8 cellular contexts compared by ENCODE assay signal in genomic region chr14:91942946-91943345, GRCh38.
"Had no signal": no experiment of that assay in that cellular context is flagged by ENCODE, and none has a peak within 500 bp of the region (broad histone marks: within the 10 kb centered on the region; RNA-seq: fewer than 3 reads in every experiment).

No MANE protein-coding gene starts in this region.

- H3K4me3 Mint-ChIP-seq: GM23338, IgD-negative memory B cell had no signal

- H3K4me3 ChIP-seq: GM23338, HAP-1 had no signal

- H3K9me3 ChIP-seq: HAP-1 had no signal

- H3K4me2 ChIP-seq: GM23338 had no signal

- H3K27ac ChIP-seq: HL-60 had no signal

- ATAC-seq: GM23338, HCT116, HepG2 had no signal

- DNase-seq: KBM-7 had no signal

- H3K27ac Mint-ChIP-seq: GM23338, IgD-negative memory B cell had no signal

- H3K9me3 Mint-ChIP-seq: GM23338, IgD-negative memory B cell had no signal

- H3K36me3 ChIP-seq: HAP-1 had no signal

- H3K36me3 Mint-ChIP-seq: IgD-negative memory B cell had no signal

- FAIRE-seq: H1, HepG2 had no signal
